8 cellular contexts compared by ENCODE assay signal in genomic region chr3:196969660-196970546, GRCh38. TPM values are rescaled to one million over a fixed set of nuclear protein-coding genes. Genes with fewer than 3 reads are reported as not detected.
DNase-seq lines count a peak whose midpoint lies in the region; ATAC-seq and TF ChIP-seq lines count a peak whose summit lies in the region.

No MANE protein-coding gene starts in this region.

- CTCF ChIA-PET in AG04449 (lab: Yijun Ruan, JAX), result interaction anchor here (0.7 to 3.9 kb wide), 23 partner anchors 8 to 441 kb away, joined by 3 to 24 read pairs (median 4); partner anchors contain the start of gene NCBP2
- CTCF ChIA-PET in activated CD8-positive, alpha-beta T cell treated with anti-CD3 and anti-CD28 coated beads, Interleukin-2, amount 10 ng/mL, durations not matched to agents 7 days and 5 days (lab: Charles Lee), result interaction anchor here (0.6 to 2.8 kb wide), 18 partner anchors 9 to 441 kb away, joined by 3 to 19 read pairs (median 4); partner anchors contain the start of genes FBXO45, NCBP2, SENP5 and WDR53

- peak; percentile 73 for TF ChIP-seq CTCF in AG04449 (IDR thresholded peaks at IDR 0.05; ENCODE audit: insufficient read depth, low read length, missing control alignments)

- H3K9me3 Mint-ChIP-seq in activated CD8-positive, alpha-beta T cell treated with anti-CD3 and anti-CD28 coated beads, Interleukin-2, amount 10 ng/mL, durations not matched to agents 7 days and 5 days (ENCODE audit: insufficient read depth), result no peaks in the 10 kb centered on the region

- peak overlapping the region; percentile 60 for H3K4me3 ChIP-seq in AG04449 (ENCODE audit: low read depth, low read length)

- peaks cover 14% of the 10 kb centered on the region for H3K4me1 Mint-ChIP-seq in activated CD8-positive, alpha-beta T cell treated with anti-CD3 and anti-CD28 coated beads, Interleukin-2, amount 10 ng/mL, durations not matched to agents 7 days and 5 days (ENCODE audit: low read depth)

- DNase-seq in AG04449 (ENCODE audit: low read depth, low spot score) (no peak), NCI-H748 (lab: John Stamatoyannopoulos, UW; ENCODE audit: unreplicated experiment) (peak; percentile 48), epidermal melanocyte (ENCODE audit: insufficient read length, low spot score) (peak; percentile 66), mucosa of gallbladder (ENCODE audit: low spot score) (peak; percentile 34)
- peak; percentile 72 for DNase-seq in activated CD8-positive, alpha-beta T cell treated with anti-CD3 and anti-CD28 coated beads, Interleukin-2, amount 10 ng/mL, durations not matched to agents 7 days and 5 days
- DNase-seq in stimulated activated CD8-positive, alpha-beta memory T cell treated with anti-CD3 and anti-CD28 coated beads, Interleukin-7, amount 100 ng/mL, for 1 hour (ENCODE audit: low read depth in 2 of 2), result peak; percentile 31 to 32

- peak; percentile 28 for TF ChIP-seq POLR2A in GM18526 (IDR thresholded peaks at IDR 0.05; ENCODE audit: extremely low read depth, insufficient read length)

- H3K4me3 Mint-ChIP-seq in activated CD8-positive, alpha-beta T cell treated with anti-CD3 and anti-CD28 coated beads, Interleukin-2, amount 10 ng/mL, durations not matched to agents 7 days and 5 days, result peak overlapping the region; percentile 69

- POLR2A ChIA-PET in AG04449 (lab: Yijun Ruan, JAX), result no interaction called here
- POLR2A ChIA-PET in activated CD8-positive, alpha-beta T cell treated with anti-CD3 and anti-CD28 coated beads, Interleukin-2, amount 10 ng/mL, durations not matched to agents 7 days and 5 days (lab: Charles Lee), result interaction anchor here (0.7 to 2.1 kb wide), 3 partner anchors 28 to 366 kb away, joined by 3 to 11 read pairs (median 3); partner anchors contain the start of gene NCBP2

- ATAC-seq in HG03103 (IDR thresholded peaks at IDR 0.05; ENCODE audit: low read depth, unreplicated experiment), result peak; percentile 40
- ATAC-seq in activated CD8-positive, alpha-beta T cell treated with anti-CD3 and anti-CD28 coated beads, Interleukin-2, amount 10 ng/mL, durations not matched to agents 7 days and 5 days, result peak; percentile 76

- peak overlapping the region; percentile 78 for H3K27ac Mint-ChIP-seq in activated CD8-positive, alpha-beta T cell treated with anti-CD3 and anti-CD28 coated beads, Interleukin-2, amount 10 ng/mL, durations not matched to agents 7 days and 5 days

- peaks cover 16% of the 10 kb centered on the region for H3K27me3 Mint-ChIP-seq in activated CD8-positive, alpha-beta T cell treated with anti-CD3 and anti-CD28 coated beads, Interleukin-2, amount 10 ng/mL, durations not matched to agents 7 days and 5 days (ENCODE audit: low read depth)

- peaks cover 10% of the 10 kb centered on the region for H3K36me3 Mint-ChIP-seq in activated CD8-positive, alpha-beta T cell treated with anti-CD3 and anti-CD28 coated beads, Interleukin-2, amount 10 ng/mL, durations not matched to agents 7 days and 5 days (ENCODE audit: low read depth)

RNA-seq across cellular contexts. Expression of gene PIGZ, which starts 1.3 kb away (rescaled TPM):
- 1 to 10 TPM in 1 of 2 experiments, under 1 TPM in 1; 0.81 to 1.9 TPM for total RNA-seq in activated CD8-positive, alpha-beta T cell treated with anti-CD3 and anti-CD28 coated beads, Interleukin-2, amount 10 ng/mL, durations not matched to agents 7 days and 5 days
- total RNA-seq in mucosa of gallbladder, result 7.5 TPM

RNA-seq across cellular contexts. Expression of gene NCBP2, which starts 27.6 kb away (rescaled TPM):
- 10 to 100 TPM; 49.1 to 52.4 TPM for total RNA-seq in activated CD8-positive, alpha-beta T cell treated with anti-CD3 and anti-CD28 coated beads, Interleukin-2, amount 10 ng/mL, durations not matched to agents 7 days and 5 days
- 48.7 TPM for total RNA-seq in mucosa of gallbladder

RNA-seq across cellular contexts. Expression of gene MELTF, which starts 59.7 kb away (rescaled TPM):
- 1 to 10 TPM; 7.6 to 8.2 TPM for total RNA-seq in activated CD8-positive, alpha-beta T cell treated with anti-CD3 and anti-CD28 coated beads, Interleukin-2, amount 10 ng/mL, durations not matched to agents 7 days and 5 days
- total RNA-seq in mucosa of gallbladder, result 2.8 TPM
